In genomic region chr19:34733826-34734600, GRCh38 we compare ENCODE assay signal across 1 cellular context.
TF ChIP-seq lines count a peak whose summit lies in the region.

Gene ZNF181 (plus strand): TSS chr19:34734243. CDS start chr19:34735038, 795 bp downstream.

TF ChIP-seq in HepG2, 621 proteins besides CTCF, POLR2A, EP300 and RAD21 (continued from another document and continues in another):
- TF ChIP-seq AFF4 (CRISPR knock-in tag; IDR thresholded peaks at IDR 0.05) (no peak), ZNF350 (CRISPR knock-in tag; IDR thresholded peaks at IDR 0.05; ENCODE audit: borderline replicate concordance, low read depth) (peak; percentile 34; the same call in 1 of the 2 replicates), GZF1 (CRISPR knock-in tag; IDR thresholded peaks at IDR 0.05) (peak; percentile 83; the same call in 1 of the 2 replicates), GABPA (IDR thresholded peaks at IDR 0.05; ENCODE audit: low read depth, low read length) (peak; percentile 62), GABPA (CRISPR knock-in tag; IDR thresholded peaks at IDR 0.05; ENCODE audit: low read depth) (peak; percentile 90), NFATC3 (CRISPR knock-in tag; IDR thresholded peaks at IDR 0.05) (no peak), ZBTB10 (CRISPR knock-in tag; IDR thresholded peaks at IDR 0.05; ENCODE audit: borderline replicate concordance) (no peak), ZNF777 (CRISPR knock-in tag; IDR thresholded peaks at IDR 0.05) (peak; percentile 49; the same call in 1 of the 2 replicates), PAXIP1 (CRISPR knock-in tag; conservative IDR thresholded peaks at IDR 0.05) (peak; percentile 48; the same call in 1 of the 2 replicates), IRF9 (CRISPR knock-in tag; IDR thresholded peaks at IDR 0.05; ENCODE audit: borderline replicate concordance) (no peak), ZNF160 (CRISPR knock-in tag; IDR thresholded peaks at IDR 0.05) (no peak), LBX2 (CRISPR knock-in tag; IDR thresholded peaks at IDR 0.05; ENCODE audit: borderline replicate concordance) (0 out of 2 replicates have a peak, but pooled peaks have one; percentile 28), ZNF564 (CRISPR knock-in tag; IDR thresholded peaks at IDR 0.05) (peak; percentile 28; the same call in 1 of the 2 replicates), ZNF788 (CRISPR knock-in tag; IDR thresholded peaks at IDR 0.05; ENCODE audit: borderline replicate concordance) (peak; percentile 60; the same call in 1 of the 2 replicates), CBFB (CRISPR knock-in tag; IDR thresholded peaks at IDR 0.05) (peak; percentile 74; the same call in 1 of the 2 replicates), ZNF816 (CRISPR knock-in tag; IDR thresholded peaks at IDR 0.05; ENCODE audit: borderline replicate concordance) (peak; percentile 55; the same call in 1 of the 2 replicates), ZNF468 (CRISPR knock-in tag; IDR thresholded peaks at IDR 0.05) (peak; percentile 79; the same call in 1 of the 2 replicates), ZNF431 (CRISPR knock-in tag; IDR thresholded peaks at IDR 0.05; ENCODE audit: borderline replicate concordance, low read depth) (no peak), TCF7L2 (IDR thresholded peaks at IDR 0.05; ENCODE audit: low read depth, low read length) (no peak), SRSF9 (IDR thresholded peaks at IDR 0.05; ENCODE audit: borderline replicate concordance, insufficient read depth, low read depth, low read length, poor library complexity, severe bottlenecking) (no peak), ZNF263 (CRISPR knock-in tag; IDR thresholded peaks at IDR 0.05) (no peak; the same call in 1 of the 2 replicates)
- TF ChIP-seq, protein P1, sequence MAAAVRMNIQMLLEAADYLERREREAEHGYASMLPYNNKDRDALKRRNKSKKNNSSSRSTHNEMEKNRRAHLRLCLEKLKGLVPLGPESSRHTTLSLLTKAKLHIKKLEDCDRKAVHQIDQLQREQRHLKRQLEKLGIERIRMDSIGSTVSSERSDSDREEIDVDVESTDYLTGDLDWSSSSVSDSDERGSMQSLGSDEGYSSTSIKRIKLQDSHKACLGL (CRISPR knock-in tag; IDR thresholded peaks at IDR 0.05), result peak; percentile 70
- TF ChIP-seq, protein P2, sequence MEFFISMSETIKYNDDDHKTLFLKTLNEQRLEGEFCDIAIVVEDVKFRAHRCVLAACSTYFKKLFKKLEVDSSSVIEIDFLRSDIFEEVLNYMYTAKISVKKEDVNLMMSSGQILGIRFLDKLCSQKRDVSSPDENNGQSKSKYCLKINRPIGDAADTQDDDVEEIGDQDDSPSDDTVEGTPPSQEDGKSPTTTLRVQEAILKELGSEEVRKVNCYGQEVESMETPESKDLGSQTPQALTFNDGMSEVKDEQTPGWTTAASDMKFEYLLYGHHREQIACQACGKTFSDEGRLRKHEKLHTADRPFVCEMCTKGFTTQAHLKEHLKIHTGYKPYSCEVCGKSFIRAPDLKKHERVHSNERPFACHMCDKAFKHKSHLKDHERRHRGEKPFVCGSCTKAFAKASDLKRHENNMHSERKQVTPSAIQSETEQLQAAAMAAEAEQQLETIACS (CRISPR knock-in tag; IDR thresholded peaks at IDR 0.05), result no peak
- TF ChIP-seq, protein P3, sequence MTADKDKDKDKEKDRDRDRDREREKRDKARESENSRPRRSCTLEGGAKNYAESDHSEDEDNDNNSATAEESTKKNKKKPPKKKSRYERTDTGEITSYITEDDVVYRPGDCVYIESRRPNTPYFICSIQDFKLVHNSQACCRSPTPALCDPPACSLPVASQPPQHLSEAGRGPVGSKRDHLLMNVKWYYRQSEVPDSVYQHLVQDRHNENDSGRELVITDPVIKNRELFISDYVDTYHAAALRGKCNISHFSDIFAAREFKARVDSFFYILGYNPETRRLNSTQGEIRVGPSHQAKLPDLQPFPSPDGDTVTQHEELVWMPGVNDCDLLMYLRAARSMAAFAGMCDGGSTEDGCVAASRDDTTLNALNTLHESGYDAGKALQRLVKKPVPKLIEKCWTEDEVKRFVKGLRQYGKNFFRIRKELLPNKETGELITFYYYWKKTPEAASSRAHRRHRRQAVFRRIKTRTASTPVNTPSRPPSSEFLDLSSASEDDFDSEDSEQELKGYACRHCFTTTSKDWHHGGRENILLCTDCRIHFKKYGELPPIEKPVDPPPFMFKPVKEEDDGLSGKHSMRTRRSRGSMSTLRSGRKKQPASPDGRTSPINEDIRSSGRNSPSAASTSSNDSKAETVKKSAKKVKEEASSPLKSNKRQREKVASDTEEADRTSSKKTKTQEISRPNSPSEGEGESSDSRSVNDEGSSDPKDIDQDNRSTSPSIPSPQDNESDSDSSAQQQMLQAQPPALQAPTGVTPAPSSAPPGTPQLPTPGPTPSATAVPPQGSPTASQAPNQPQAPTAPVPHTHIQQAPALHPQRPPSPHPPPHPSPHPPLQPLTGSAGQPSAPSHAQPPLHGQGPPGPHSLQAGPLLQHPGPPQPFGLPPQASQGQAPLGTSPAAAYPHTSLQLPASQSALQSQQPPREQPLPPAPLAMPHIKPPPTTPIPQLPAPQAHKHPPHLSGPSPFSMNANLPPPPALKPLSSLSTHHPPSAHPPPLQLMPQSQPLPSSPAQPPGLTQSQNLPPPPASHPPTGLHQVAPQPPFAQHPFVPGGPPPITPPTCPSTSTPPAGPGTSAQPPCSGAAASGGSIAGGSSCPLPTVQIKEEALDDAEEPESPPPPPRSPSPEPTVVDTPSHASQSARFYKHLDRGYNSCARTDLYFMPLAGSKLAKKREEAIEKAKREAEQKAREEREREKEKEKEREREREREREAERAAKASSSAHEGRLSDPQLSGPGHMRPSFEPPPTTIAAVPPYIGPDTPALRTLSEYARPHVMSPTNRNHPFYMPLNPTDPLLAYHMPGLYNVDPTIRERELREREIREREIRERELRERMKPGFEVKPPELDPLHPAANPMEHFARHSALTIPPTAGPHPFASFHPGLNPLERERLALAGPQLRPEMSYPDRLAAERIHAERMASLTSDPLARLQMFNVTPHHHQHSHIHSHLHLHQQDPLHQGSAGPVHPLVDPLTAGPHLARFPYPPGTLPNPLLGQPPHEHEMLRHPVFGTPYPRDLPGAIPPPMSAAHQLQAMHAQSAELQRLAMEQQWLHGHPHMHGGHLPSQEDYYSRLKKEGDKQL (CRISPR knock-in tag; IDR thresholded peaks at IDR 0.05; ENCODE audit: low read depth), result no peak
- TF ChIP-seq, protein P4, sequence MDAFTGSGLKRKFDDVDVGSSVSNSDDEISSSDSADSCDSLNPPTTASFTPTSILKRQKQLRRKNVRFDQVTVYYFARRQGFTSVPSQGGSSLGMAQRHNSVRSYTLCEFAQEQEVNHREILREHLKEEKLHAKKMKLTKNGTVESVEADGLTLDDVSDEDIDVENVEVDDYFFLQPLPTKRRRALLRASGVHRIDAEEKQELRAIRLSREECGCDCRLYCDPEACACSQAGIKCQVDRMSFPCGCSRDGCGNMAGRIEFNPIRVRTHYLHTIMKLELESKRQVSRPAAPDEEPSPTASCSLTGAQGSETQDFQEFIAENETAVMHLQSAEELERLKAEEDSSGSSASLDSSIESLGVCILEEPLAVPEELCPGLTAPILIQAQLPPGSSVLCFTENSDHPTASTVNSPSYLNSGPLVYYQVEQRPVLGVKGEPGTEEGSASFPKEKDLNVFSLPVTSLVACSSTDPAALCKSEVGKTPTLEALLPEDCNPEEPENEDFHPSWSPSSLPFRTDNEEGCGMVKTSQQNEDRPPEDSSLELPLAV (CRISPR knock-in tag; conservative IDR thresholded peaks at IDR 0.05; ENCODE audit: low read depth), result no peak
- TF ChIP-seq, protein P5, sequence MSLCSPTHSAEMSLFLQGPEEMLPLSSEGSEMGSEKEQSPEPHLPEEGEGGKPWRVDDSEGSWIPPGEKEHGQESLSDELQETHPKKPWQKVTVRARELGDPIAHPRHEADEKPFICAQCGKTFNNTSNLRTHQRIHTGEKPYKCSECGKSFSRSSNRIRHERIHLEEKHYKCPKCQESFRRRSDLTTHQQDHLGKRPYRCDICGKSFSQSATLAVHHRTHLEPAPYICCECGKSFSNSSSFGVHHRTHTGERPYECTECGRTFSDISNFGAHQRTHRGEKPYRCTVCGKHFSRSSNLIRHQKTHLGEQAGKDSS (CRISPR knock-in tag; IDR thresholded peaks at IDR 0.05; ENCODE audit: borderline replicate concordance, low read depth), result no peak; the same call in 1 of the 2 replicates
- TF ChIP-seq, protein P6, sequence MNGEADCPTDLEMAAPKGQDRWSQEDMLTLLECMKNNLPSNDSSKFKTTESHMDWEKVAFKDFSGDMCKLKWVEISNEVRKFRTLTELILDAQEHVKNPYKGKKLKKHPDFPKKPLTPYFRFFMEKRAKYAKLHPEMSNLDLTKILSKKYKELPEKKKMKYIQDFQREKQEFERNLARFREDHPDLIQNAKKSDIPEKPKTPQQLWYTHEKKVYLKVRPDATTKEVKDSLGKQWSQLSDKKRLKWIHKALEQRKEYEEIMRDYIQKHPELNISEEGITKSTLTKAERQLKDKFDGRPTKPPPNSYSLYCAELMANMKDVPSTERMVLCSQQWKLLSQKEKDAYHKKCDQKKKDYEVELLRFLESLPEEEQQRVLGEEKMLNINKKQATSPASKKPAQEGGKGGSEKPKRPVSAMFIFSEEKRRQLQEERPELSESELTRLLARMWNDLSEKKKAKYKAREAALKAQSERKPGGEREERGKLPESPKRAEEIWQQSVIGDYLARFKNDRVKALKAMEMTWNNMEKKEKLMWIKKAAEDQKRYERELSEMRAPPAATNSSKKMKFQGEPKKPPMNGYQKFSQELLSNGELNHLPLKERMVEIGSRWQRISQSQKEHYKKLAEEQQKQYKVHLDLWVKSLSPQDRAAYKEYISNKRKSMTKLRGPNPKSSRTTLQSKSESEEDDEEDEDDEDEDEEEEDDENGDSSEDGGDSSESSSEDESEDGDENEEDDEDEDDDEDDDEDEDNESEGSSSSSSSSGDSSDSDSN (CRISPR knock-in tag; IDR thresholded peaks at IDR 0.05), result peak; percentile 97
